1 cellular context compared by ENCODE assay signal in the genomic region with DNA sequence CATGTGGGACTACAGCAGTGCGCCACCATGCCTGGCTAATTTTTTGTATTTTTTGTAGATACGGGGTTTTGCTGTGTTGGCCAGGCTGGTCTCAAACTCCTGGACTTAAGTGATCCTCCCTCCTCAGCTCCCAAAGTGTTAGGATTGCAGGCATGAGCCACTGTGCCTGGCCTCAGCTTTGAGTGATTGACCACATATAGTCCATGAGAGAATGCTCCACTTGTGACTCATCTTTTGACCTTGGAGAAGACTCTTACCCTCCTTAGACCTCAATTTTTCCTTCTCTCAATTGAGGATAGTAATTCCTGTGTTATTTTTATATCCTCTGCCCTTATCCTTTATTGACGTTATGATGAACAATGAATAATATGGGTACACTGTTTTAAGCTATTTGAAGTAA.
TF ChIP-seq lines count a peak whose summit lies in the region.

No MANE protein-coding gene starts in this region.

TF ChIP-seq in SK-N-SH, 30 proteins besides CTCF, POLR2A, EP300 and RAD21 (continued from another document):
- TF ChIP-seq, protein P1, sequence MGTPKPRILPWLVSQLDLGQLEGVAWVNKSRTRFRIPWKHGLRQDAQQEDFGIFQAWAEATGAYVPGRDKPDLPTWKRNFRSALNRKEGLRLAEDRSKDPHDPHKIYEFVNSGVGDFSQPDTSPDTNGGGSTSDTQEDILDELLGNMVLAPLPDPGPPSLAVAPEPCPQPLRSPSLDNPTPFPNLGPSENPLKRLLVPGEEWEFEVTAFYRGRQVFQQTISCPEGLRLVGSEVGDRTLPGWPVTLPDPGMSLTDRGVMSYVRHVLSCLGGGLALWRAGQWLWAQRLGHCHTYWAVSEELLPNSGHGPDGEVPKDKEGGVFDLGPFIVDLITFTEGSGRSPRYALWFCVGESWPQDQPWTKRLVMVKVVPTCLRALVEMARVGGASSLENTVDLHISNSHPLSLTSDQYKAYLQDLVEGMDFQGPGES (IDR thresholded peaks at IDR 0.05; ENCODE audit: low read depth, low read length) = no peak
- peak; percentile 66 for TF ChIP-seq JUND (IDR thresholded peaks at IDR 0.05)
- TF ChIP-seq CHD2 (IDR thresholded peaks at IDR 0.05; ENCODE audit: low read length, partially characterized antibody) = no peak
- TF ChIP-seq MXI1 (IDR thresholded peaks at IDR 0.05; ENCODE audit: low read depth, low read length) = no peak
- TF ChIP-seq, protein P2, sequence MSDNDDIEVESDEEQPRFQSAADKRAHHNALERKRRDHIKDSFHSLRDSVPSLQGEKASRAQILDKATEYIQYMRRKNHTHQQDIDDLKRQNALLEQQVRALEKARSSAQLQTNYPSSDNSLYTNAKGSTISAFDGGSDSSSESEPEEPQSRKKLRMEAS (IDR thresholded peaks at IDR 0.05; ENCODE audit: low read depth) = no peak
- no peak for TF ChIP-seq TCF12 (IDR thresholded peaks at IDR 0.05)
- no peak for TF ChIP-seq SMC3 (IDR thresholded peaks at IDR 0.05; ENCODE audit: low read depth, low read length)
- no peak for TF ChIP-seq RFX5 (IDR thresholded peaks at IDR 0.05; ENCODE audit: low read length)
- TF ChIP-seq, protein P3, sequence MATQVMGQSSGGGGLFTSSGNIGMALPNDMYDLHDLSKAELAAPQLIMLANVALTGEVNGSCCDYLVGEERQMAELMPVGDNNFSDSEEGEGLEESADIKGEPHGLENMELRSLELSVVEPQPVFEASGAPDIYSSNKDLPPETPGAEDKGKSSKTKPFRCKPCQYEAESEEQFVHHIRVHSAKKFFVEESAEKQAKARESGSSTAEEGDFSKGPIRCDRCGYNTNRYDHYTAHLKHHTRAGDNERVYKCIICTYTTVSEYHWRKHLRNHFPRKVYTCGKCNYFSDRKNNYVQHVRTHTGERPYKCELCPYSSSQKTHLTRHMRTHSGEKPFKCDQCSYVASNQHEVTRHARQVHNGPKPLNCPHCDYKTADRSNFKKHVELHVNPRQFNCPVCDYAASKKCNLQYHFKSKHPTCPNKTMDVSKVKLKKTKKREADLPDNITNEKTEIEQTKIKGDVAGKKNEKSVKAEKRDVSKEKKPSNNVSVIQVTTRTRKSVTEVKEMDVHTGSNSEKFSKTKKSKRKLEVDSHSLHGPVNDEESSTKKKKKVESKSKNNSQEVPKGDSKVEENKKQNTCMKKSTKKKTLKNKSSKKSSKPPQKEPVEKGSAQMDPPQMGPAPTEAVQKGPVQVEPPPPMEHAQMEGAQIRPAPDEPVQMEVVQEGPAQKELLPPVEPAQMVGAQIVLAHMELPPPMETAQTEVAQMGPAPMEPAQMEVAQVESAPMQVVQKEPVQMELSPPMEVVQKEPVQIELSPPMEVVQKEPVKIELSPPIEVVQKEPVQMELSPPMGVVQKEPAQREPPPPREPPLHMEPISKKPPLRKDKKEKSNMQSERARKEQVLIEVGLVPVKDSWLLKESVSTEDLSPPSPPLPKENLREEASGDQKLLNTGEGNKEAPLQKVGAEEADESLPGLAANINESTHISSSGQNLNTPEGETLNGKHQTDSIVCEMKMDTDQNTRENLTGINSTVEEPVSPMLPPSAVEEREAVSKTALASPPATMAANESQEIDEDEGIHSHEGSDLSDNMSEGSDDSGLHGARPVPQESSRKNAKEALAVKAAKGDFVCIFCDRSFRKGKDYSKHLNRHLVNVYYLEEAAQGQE (IDR thresholded peaks at IDR 0.05; ENCODE audit: low read depth, low read length) = no peak
- TF ChIP-seq YY1 (IDR thresholded peaks at IDR 0.05; ENCODE audit: low read depth) = no peak
- TF ChIP-seq, protein P4, sequence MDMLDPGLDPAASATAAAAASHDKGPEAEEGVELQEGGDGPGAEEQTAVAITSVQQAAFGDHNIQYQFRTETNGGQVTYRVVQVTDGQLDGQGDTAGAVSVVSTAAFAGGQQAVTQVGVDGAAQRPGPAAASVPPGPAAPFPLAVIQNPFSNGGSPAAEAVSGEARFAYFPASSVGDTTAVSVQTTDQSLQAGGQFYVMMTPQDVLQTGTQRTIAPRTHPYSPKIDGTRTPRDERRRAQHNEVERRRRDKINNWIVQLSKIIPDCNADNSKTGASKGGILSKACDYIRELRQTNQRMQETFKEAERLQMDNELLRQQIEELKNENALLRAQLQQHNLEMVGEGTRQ (IDR thresholded peaks at IDR 0.05; ENCODE audit: borderline replicate concordance, low read depth, low read length) = no peak
